In the genomic region with DNA sequence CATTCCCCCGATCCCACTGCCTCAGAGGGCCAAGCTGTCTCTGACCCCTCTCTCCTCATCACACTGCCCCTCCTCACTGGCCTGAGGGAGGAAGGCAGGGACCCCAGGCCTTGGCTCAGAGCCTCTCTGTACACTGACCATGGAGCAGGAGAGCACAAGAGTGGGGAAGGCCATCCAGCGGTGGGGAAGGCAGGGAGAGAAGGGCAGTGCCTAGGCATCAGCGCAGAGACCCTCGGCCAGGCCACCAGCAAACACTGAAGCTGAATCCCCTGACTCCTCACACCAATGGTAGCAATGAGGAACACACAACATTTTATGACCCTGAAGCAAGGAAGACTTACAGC, we compare ENCODE assay signal across 27 cellular contexts. TPM values are rescaled to one million over a fixed set of nuclear protein-coding genes. Genes with fewer than 3 reads are reported as not detected.
"Had no signal": no experiment of that assay in that cellular context is flagged by ENCODE, and none has a peak within 500 bp of the region (broad histone marks: within the 10 kb centered on the region; RNA-seq: fewer than 3 reads in every experiment).

No MANE protein-coding gene starts in this region.

- H3K4me2 ChIP-seq: hepatocyte had no signal

- H3K9me3 Mint-ChIP-seq: memory B cell; mesothelial cell of epicardium; natural killer cell treated with Interleukin-12 subunit alpha and Interleukin-12 subunit beta and Interleukin-15 and Interleukin-18, amount 100 ng/mL, for 72 hours; neural crest cell; type B pancreatic cell had no signal

- H3K4me1 ChIP-seq: foreskin keratinocyte, gastroesophageal sphincter, heart left ventricle, psoas muscle, sigmoid colon, testis, tibial artery had no signal

- H3K4me3 Mint-ChIP-seq: memory B cell; mesothelial cell of epicardium; naive B cell; natural killer cell treated with Interleukin-12 subunit alpha and Interleukin-12 subunit beta and Interleukin-15 and Interleukin-18, amount 100 ng/mL, for 72 hours; neural crest cell; stimulated activated memory B cell treated with anti-CD40 and anti-IgM and Interleukin-4, amounts not matched to agents 10 μg/mL and 1 μg/mL and 100 μg/mL, for 72 hours; type B pancreatic cell had no signal

- H3K27ac Mint-ChIP-seq: memory B cell; mesothelial cell of epicardium; naive B cell; natural killer cell treated with Interleukin-12 subunit alpha and Interleukin-12 subunit beta and Interleukin-15 and Interleukin-18, amount 100 ng/mL, for 72 hours; stimulated activated memory B cell treated with anti-CD40 and anti-IgM and Interleukin-4, amounts not matched to agents 10 μg/mL and 1 μg/mL and 100 μg/mL, for 72 hours; type B pancreatic cell had no signal

- H3K79me2 ChIP-seq: hepatocyte had no signal

- H3K9me3 ChIP-seq: gastroesophageal sphincter, heart left ventricle, mucosa of descending colon, ovary, psoas muscle, sigmoid colon, testis, tibial artery had no signal

- H3K27me3 ChIP-seq: dorsolateral prefrontal cortex, foreskin keratinocyte, hepatocyte, ovary, sigmoid colon, testis had no signal

- H3K36me3 Mint-ChIP-seq: memory B cell; naive B cell; natural killer cell treated with Interleukin-12 subunit alpha and Interleukin-12 subunit beta and Interleukin-15 and Interleukin-18, amount 100 ng/mL, for 72 hours; stimulated activated memory B cell treated with anti-CD40 and anti-IgM and Interleukin-4, amounts not matched to agents 10 μg/mL and 1 μg/mL and 100 μg/mL, for 72 hours; type B pancreatic cell had no signal

- H3K4me1 Mint-ChIP-seq: mesothelial cell of epicardium; naive B cell; stimulated activated memory B cell treated with anti-CD40 and anti-IgM and Interleukin-4, amounts not matched to agents 10 μg/mL and 1 μg/mL and 100 μg/mL, for 72 hours had no signal

- H3K4me3 ChIP-seq: dorsolateral prefrontal cortex, gastroesophageal sphincter, heart left ventricle, hepatocyte, lung, mucosa of descending colon, ovary, psoas muscle, sigmoid colon, testis, tibial artery had no signal

- H3K36me3 ChIP-seq: gastroesophageal sphincter, heart left ventricle, ovary, sigmoid colon, tibial artery had no signal

- DNase-seq: cerebellar nuclear complex; effector CD4-positive, alpha-beta T cell; foreskin keratinocyte; kidney; mucosa of descending colon; naive B cell; ovary; psoas muscle; right cardiac atrium; sigmoid colon; stimulated activated CD4-positive, alpha-beta T cell treated with anti-CD3 and anti-CD28 coated beads, Interleukin-4, amount 100 ng/mL, for 4 hours; stimulated activated naive CD8-positive, alpha-beta T cell treated with anti-CD3 and anti-CD28 coated beads, Interleukin-15, Interleukin-2, amounts not matched to agents 100 U/mL and 50 U/mL, for 24 hours; substantia nigra; testis; tibial artery had no signal

- H3K27ac ChIP-seq: dorsolateral prefrontal cortex, foreskin keratinocyte, gastroesophageal sphincter, heart left ventricle, hepatocyte, ovary, psoas muscle, sigmoid colon, testis, tibial artery had no signal

- H3K27me3 Mint-ChIP-seq: natural killer cell treated with Interleukin-12 subunit alpha and Interleukin-12 subunit beta and Interleukin-15 and Interleukin-18, amount 100 ng/mL, for 72 hours; type B pancreatic cell had no signal

- ATAC-seq: foreskin keratinocyte; gastroesophageal sphincter; heart left ventricle; left lobe of liver; natural killer cell treated with Interleukin-12 subunit alpha and Interleukin-12 subunit beta and Interleukin-15 and Interleukin-18, amount 100 ng/mL, for 72 hours; psoas muscle; right cardiac atrium; stimulated activated memory B cell treated with anti-CD40 and anti-IgM and Interleukin-4, amounts not matched to agents 10 μg/mL and 1 μg/mL and 100 μg/mL, for 72 hours; stimulated activated naive CD8-positive, alpha-beta T cell treated with anti-CD3 and anti-CD28 coated beads, Interleukin-15, Interleukin-2, amounts not matched to agents 100 U/mL and 50 U/mL, for 24 hours had no signal

- H2AFZ ChIP-seq: hepatocyte had no signal

RNA-seq across cellular contexts. Expression of a gene that starts 14.8 kb away (rescaled TPM):
- total RNA-seq: natural killer cell treated with Interleukin-12 subunit alpha and Interleukin-12 subunit beta and Interleukin-15 and Interleukin-18, amount 100 ng/mL, for 72 hours had no signal
